ENCODE assay signal across 33 cellular contexts in the genomic region with DNA sequence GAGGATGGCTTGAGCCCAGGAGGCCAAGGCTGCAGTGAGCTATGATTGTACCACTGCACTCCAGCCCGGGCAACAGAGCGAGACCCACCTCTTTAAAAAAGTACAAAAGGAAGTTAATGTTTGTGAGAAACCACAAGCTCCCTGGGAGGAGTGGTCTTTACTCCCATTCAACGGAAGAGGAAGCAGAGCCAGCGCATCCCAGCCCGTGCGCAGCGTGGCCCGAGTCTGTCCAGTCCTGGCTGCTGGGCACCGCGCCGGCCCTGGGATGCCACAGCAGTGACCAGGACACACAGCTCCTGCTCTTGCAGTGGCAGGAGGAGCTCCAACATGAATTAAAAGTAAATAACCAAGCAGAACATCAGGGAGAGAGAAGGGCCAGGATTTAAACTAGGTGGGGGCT.
A peak's percentile ranks its signal among the peaks of the same experiment; 100 is the strongest.
DNase-seq lines count a peak whose midpoint lies in the region; ATAC-seq and TF ChIP-seq lines count a peak whose summit lies in the region.
"Had no signal": no experiment of that assay in that cellular context is flagged by ENCODE, and none has a peak within 500 bp of the region (broad histone marks: within the 10 kb centered on the region; RNA-seq: fewer than 3 reads in every experiment).

No MANE protein-coding gene starts in this region.

- H3K9me3 ChIP-seq in CD8-positive, alpha-beta memory T cell (ENCODE audit: low read length): no peaks in the 10 kb centered on the region
- H3K9me3 ChIP-seq: A549, right lobe of liver, spleen, stomach, tibial artery, vagina had no signal

- CTCF ChIA-PET in activated CD8-positive, alpha-beta T cell treated with anti-CD3 and anti-CD28 coated beads, Interleukin-2, amount 10 ng/mL, durations not matched to agents 7 days and 5 days (lab: Charles Lee): no interaction called here
- CTCF ChIA-PET in activated CD8-positive, alpha-beta T cell treated with anti-CD3 and anti-CD28 coated beads for 36 hours (lab: Charles Lee): no interaction called here
- CTCF ChIA-PET in CD8-positive, alpha-beta memory T cell (lab: Charles Lee): interaction anchor here (1.3 kb wide), 1 partner anchor 20 kb away, joined by 4 read pairs; no protein-coding TSS in a partner anchor
- CTCF ChIA-PET in RWPE1 (lab: Yijun Ruan, JAX): no interaction called here

- POLR2A ChIA-PET in activated CD8-positive, alpha-beta T cell treated with anti-CD3 and anti-CD28 coated beads, Interleukin-2, amount 10 ng/mL, durations not matched to agents 7 days and 5 days (lab: Charles Lee): no interaction called here
- POLR2A ChIA-PET in activated CD8-positive, alpha-beta T cell treated with anti-CD3 and anti-CD28 coated beads for 36 hours (lab: Charles Lee): no interaction called here
- POLR2A ChIA-PET in CD8-positive, alpha-beta memory T cell (lab: Charles Lee): no interaction called here
- POLR2A ChIA-PET in RWPE1 (lab: Yijun Ruan, JAX; ENCODE audit: low non-redundant PET): no interaction called here

- no peak overlapping the region for H3K4me3 ChIP-seq in CD8-positive, alpha-beta memory T cell (ENCODE audit: low read length)
- H3K4me3 ChIP-seq: A549, right lobe of liver, spleen, stomach, tibial artery, vagina had no signal

- H3K36me3 Mint-ChIP-seq in activated CD8-positive, alpha-beta T cell treated with anti-CD3 and anti-CD28 coated beads, Interleukin-2, amount 10 ng/mL, durations not matched to agents 7 days and 5 days (ENCODE audit: low read depth): no peaks in the 10 kb centered on the region
- H3K36me3 Mint-ChIP-seq in activated CD8-positive, alpha-beta T cell treated with anti-CD3 and anti-CD28 coated beads for 36 hours (ENCODE audit: low read depth): no peaks in the 10 kb centered on the region
- no peaks in the 10 kb centered on the region for H3K36me3 Mint-ChIP-seq in CD8-positive, alpha-beta memory T cell
- H3K36me3 Mint-ChIP-seq in natural killer cell: no peaks in the 10 kb centered on the region
- H3K36me3 Mint-ChIP-seq: activated naive CD8-positive, alpha-beta T cell treated with anti-CD3 and anti-CD28 coated beads, Interleukin-2, amount 10 ng/mL, durations not matched to agents 7 days and 5 days had no signal

- no peak for TF ChIP-seq CTCF in activated CD8-positive, alpha-beta T cell treated with anti-CD3 and anti-CD28 coated beads for 36 hours (IDR thresholded peaks at IDR 0.05)
- no peak for TF ChIP-seq CTCF in natural killer cell (IDR thresholded peaks at IDR 0.05)
- TF ChIP-seq CTCF in RWPE1 (conservative IDR thresholded peaks at IDR 0.05; ENCODE audit: low read depth): no peak

- DNase-seq in activated CD8-positive, alpha-beta T cell treated with anti-CD3 and anti-CD28 coated beads, Interleukin-2, amount 10 ng/mL, durations not matched to agents 7 days and 5 days: no peak
- DNase-seq in activated CD8-positive, alpha-beta T cell treated with anti-CD3 and anti-CD28 coated beads for 36 hours: no peak
- no peak for DNase-seq in CD8-positive, alpha-beta memory T cell
- peak; percentile 11 for DNase-seq in UCSD-AML1 (lab: John Stamatoyannopoulos, UW; ENCODE audit: unreplicated experiment)
- no peak for DNase-seq in natural killer cell
- no peak for DNase-seq in superior temporal gyrus (ENCODE audit: extremely low spot score)
- no peak for DNase-seq in RWPE1 (ENCODE audit: low spot score)
- DNase-seq: activated CD4-positive, alpha-beta T cell treated with anti-CD3 and anti-CD28 coated beads for 1 hour; activated naive CD8-positive, alpha-beta T cell treated with anti-CD3 and anti-CD28 coated beads, Interleukin-2, amount 10 ng/mL, durations not matched to agents 7 days and 5 days; aorta; COR-L47; DMS53; effector CD4-positive, alpha-beta T cell; hypothalamus; Karpas-422; NCI-H1048; NCI-H1694; NCI-H82; right lobe of liver; spleen; stimulated activated CD4-positive, alpha-beta T cell treated with anti-CD3 and anti-CD28 coated beads, Interleukin-2, amount 100 ng/mL, for 24 hours; stimulated activated CD8-positive, alpha-beta memory T cell treated with anti-CD3 and anti-CD28 coated beads, Interleukin-4, amount 100 ng/mL, for 48 hours; stomach; T-helper 1 cell; tibial artery had no signal

- no peaks in the 10 kb centered on the region for H3K9me3 Mint-ChIP-seq in activated CD8-positive, alpha-beta T cell treated with anti-CD3 and anti-CD28 coated beads, Interleukin-2, amount 10 ng/mL, durations not matched to agents 7 days and 5 days (ENCODE audit: insufficient read depth)
- no peaks in the 10 kb centered on the region for H3K9me3 Mint-ChIP-seq in activated CD8-positive, alpha-beta T cell treated with anti-CD3 and anti-CD28 coated beads for 36 hours
- no peaks in the 10 kb centered on the region for H3K9me3 Mint-ChIP-seq in CD8-positive, alpha-beta memory T cell
- H3K9me3 Mint-ChIP-seq in natural killer cell: no peaks in the 10 kb centered on the region
- H3K9me3 Mint-ChIP-seq: activated naive CD8-positive, alpha-beta T cell treated with anti-CD3 and anti-CD28 coated beads, Interleukin-2, amount 10 ng/mL, durations not matched to agents 7 days and 5 days; activated T-helper 2 cell treated with anti-CD3 and anti-CD28 coated beads, Interferon-gamma antibody, Interleukin-2, Interleukin-4, amounts not matched to agents 10 μg/mL and 5 μg/mL and 100 μg/mL, durations not matched to agents 14 hours and 24 hours and 36 hours had no signal

- intact Hi-C loops in activated CD8-positive, alpha-beta T cell treated with anti-CD3 and anti-CD28 coated beads for 36 hours (cut with micrococcal nuclease): no loop called here
- intact Hi-C loops in natural killer cell (cut with micrococcal nuclease): no loop called here

- H3K4me1 Mint-ChIP-seq in activated CD8-positive, alpha-beta T cell treated with anti-CD3 and anti-CD28 coated beads, Interleukin-2, amount 10 ng/mL, durations not matched to agents 7 days and 5 days (ENCODE audit: low read depth): peaks cover 36% of the 10 kb centered on the region
- H3K4me1 Mint-ChIP-seq in activated CD8-positive, alpha-beta T cell treated with anti-CD3 and anti-CD28 coated beads for 36 hours (ENCODE audit: low read depth): peaks cover 18% of the 10 kb centered on the region
- H3K4me1 Mint-ChIP-seq in CD8-positive, alpha-beta memory T cell: peaks cover 19 to 33% (median 19%) of the 10 kb centered on the region in 3 donors
- peaks cover 23 to 38% of the 10 kb centered on the region in 2 donors for H3K4me1 Mint-ChIP-seq in natural killer cell

- no peak overlapping the region for H3K27ac ChIP-seq in CD8-positive, alpha-beta memory T cell (ENCODE audit: low read depth, low read length)
- no peak overlapping the region for H3K27ac ChIP-seq in RWPE1
- H3K27ac ChIP-seq: A549, epithelial cell of prostate, right lobe of liver, spleen, stomach, tibial artery, vagina had no signal

- peaks cover 21% of the 10 kb centered on the region for H3K4me1 ChIP-seq in CD8-positive, alpha-beta memory T cell (ENCODE audit: insufficient read depth, low read length)
- H3K4me1 ChIP-seq: A549 had no signal

- no peaks in the 10 kb centered on the region for H3K36me3 ChIP-seq in CD8-positive, alpha-beta memory T cell (ENCODE audit: insufficient read depth, low read length)
- H3K36me3 ChIP-seq: right lobe of liver, spleen, stomach, tibial artery, vagina had no signal

- ATAC-seq in activated CD8-positive, alpha-beta T cell treated with anti-CD3 and anti-CD28 coated beads, Interleukin-2, amount 10 ng/mL, durations not matched to agents 7 days and 5 days: no peak
- no peak for ATAC-seq in activated CD8-positive, alpha-beta T cell treated with anti-CD3 and anti-CD28 coated beads for 36 hours
- ATAC-seq in natural killer cell (no peak), GM19395 (IDR thresholded peaks at IDR 0.05; ENCODE audit: unreplicated experiment) (no peak)
- ATAC-seq: A549, HCT116, HepG2, right lobe of liver had no signal

- no peaks in the 10 kb centered on the region for H3K27me3 ChIP-seq in CD8-positive, alpha-beta memory T cell (ENCODE audit: insufficient read depth, low read length, poor library complexity, severe bottlenecking)
- H3K27me3 ChIP-seq: right lobe of liver, vagina had no signal

- peaks cover 2% of the 10 kb centered on the region for H3K27me3 Mint-ChIP-seq in activated CD8-positive, alpha-beta T cell treated with anti-CD3 and anti-CD28 coated beads, Interleukin-2, amount 10 ng/mL, durations not matched to agents 7 days and 5 days (ENCODE audit: low read depth)
- peaks cover 3% of the 10 kb centered on the region for H3K27me3 Mint-ChIP-seq in activated CD8-positive, alpha-beta T cell treated with anti-CD3 and anti-CD28 coated beads for 36 hours
- peaks cover 0 to 10% of the 10 kb centered on the region in 2 donors for H3K27me3 Mint-ChIP-seq in CD8-positive, alpha-beta memory T cell
- peaks cover 7 to 15% of the 10 kb centered on the region in 2 donors for H3K27me3 Mint-ChIP-seq in natural killer cell (ENCODE audit: low read depth in 2 of 2)
- H3K27me3 Mint-ChIP-seq: activated naive CD8-positive, alpha-beta T cell treated with anti-CD3 and anti-CD28 coated beads, Interleukin-2, amount 10 ng/mL, durations not matched to agents 7 days and 5 days; progenitor cell of endocrine pancreas had no signal

- H3K4me3 Mint-ChIP-seq in activated CD8-positive, alpha-beta T cell treated with anti-CD3 and anti-CD28 coated beads, Interleukin-2, amount 10 ng/mL, durations not matched to agents 7 days and 5 days: peak overlapping the region; percentile 39
- no peak overlapping the region for H3K4me3 Mint-ChIP-seq in activated CD8-positive, alpha-beta T cell treated with anti-CD3 and anti-CD28 coated beads for 36 hours
- H3K4me3 Mint-ChIP-seq in CD8-positive, alpha-beta memory T cell: peak overlapping the region in 5 of 7 donors; percentile 18 to 59 (median 47)
- H3K4me3 Mint-ChIP-seq in natural killer cell: peak overlapping the region; percentile 85
- H3K4me3 Mint-ChIP-seq: activated naive CD8-positive, alpha-beta T cell treated with anti-CD3 and anti-CD28 coated beads, Interleukin-2, amount 10 ng/mL, durations not matched to agents 7 days and 5 days had no signal

- peak overlapping the region; percentile 0 for H3K27ac Mint-ChIP-seq in activated CD8-positive, alpha-beta T cell treated with anti-CD3 and anti-CD28 coated beads, Interleukin-2, amount 10 ng/mL, durations not matched to agents 7 days and 5 days
- no peak overlapping the region for H3K27ac Mint-ChIP-seq in activated CD8-positive, alpha-beta T cell treated with anti-CD3 and anti-CD28 coated beads for 36 hours
- peak overlapping the region in 5 of 8 donors; percentile 6 to 64 (median 17) for H3K27ac Mint-ChIP-seq in CD8-positive, alpha-beta memory T cell
- H3K27ac Mint-ChIP-seq in natural killer cell: peak overlapping the region; percentile 58 to 60
- H3K27ac Mint-ChIP-seq: activated naive CD8-positive, alpha-beta T cell treated with anti-CD3 and anti-CD28 coated beads, Interleukin-2, amount 10 ng/mL, durations not matched to agents 7 days and 5 days; activated T-helper 2 cell treated with anti-CD3 and anti-CD28 coated beads, Interferon-gamma antibody, Interleukin-2, Interleukin-4, amounts not matched to agents 10 μg/mL and 5 μg/mL and 100 μg/mL, durations not matched to agents 14 hours and 24 hours and 36 hours; progenitor cell of endocrine pancreas had no signal
